Comparison of ENCODE assay signal across 8 cellular contexts in the genomic region with DNA sequence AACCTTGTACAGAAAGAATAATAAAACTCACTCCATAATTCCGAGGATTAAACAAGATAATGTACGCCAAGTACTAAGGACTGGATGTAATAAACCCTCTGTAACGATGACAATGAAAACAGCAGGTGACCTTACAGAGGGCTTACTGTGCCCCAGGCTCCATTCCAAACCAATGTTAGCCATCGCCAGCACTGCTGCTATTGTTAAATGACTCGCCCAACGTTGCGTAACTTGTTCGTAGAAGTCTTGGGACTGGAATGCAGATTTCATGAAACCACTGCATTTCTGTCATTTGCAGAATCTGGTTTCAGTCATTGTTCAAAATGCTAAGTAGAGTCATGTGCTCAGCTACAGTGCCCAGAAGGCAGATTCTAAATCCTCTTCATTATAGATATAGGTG. TPM values are rescaled to one million over a fixed set of nuclear protein-coding genes. Genes with fewer than 3 reads are reported as not detected.
DNase-seq lines count a peak whose midpoint lies in the region; ATAC-seq and TF ChIP-seq lines count a peak whose summit lies in the region.

No MANE protein-coding gene starts in this region.

- peaks cover 34% of the 10 kb centered on the region for H3K27me3 Mint-ChIP-seq in stimulated activated naive CD8-positive, alpha-beta T cell treated with anti-CD3 and anti-CD28 coated beads, Interleukin-15, Interleukin-2, amounts not matched to agents 100 ng/mL and 50 ng/mL, for 24 hours

- no peak for ATAC-seq in GM19463 (IDR thresholded peaks at IDR 0.05; ENCODE audit: unreplicated experiment)

- peak; percentile 41 for DNase-seq in stimulated activated CD4-positive, alpha-beta T cell treated with anti-CD3 and anti-CD28 coated beads, Interleukin-15, amount 100 ng/mL, for 24 hours
- no peak for DNase-seq in stimulated activated CD4-positive, alpha-beta T cell treated with anti-CD3 and anti-CD28 coated beads, Interleukin-4, amount 100 ng/mL, for 1 hour
- DNase-seq in RPMI7951 (ENCODE audit: low read depth) (peak; percentile 98), foreskin melanocyte (peak; percentile 92), GM10266 (ENCODE audit: extremely low spot score) (no peak), GM20000 (ENCODE audit: low spot score) (no peak)

- no peaks in the 10 kb centered on the region for H3K36me3 Mint-ChIP-seq in stimulated activated naive CD8-positive, alpha-beta T cell treated with anti-CD3 and anti-CD28 coated beads, Interleukin-15, Interleukin-2, amounts not matched to agents 100 ng/mL and 50 ng/mL, for 24 hours (ENCODE audit: low read depth)

- H3K4me3 Mint-ChIP-seq in stimulated activated naive CD8-positive, alpha-beta T cell treated with anti-CD3 and anti-CD28 coated beads, Interleukin-15, Interleukin-2, amounts not matched to agents 100 ng/mL and 50 ng/mL, for 24 hours, result peak overlapping the region; percentile 19

- H3K27ac Mint-ChIP-seq in stimulated activated naive CD8-positive, alpha-beta T cell treated with anti-CD3 and anti-CD28 coated beads, Interleukin-15, Interleukin-2, amounts not matched to agents 100 ng/mL and 50 ng/mL, for 24 hours, result peak overlapping the region; percentile 80

- TF ChIP-seq CTCF in GM10266 (IDR thresholded peaks at IDR 0.05; ENCODE audit: control insufficient read depth, insufficient read depth, low read depth, missing control alignments) (no peak), GM20000 (IDR thresholded peaks at IDR 0.05; ENCODE audit: extremely low read depth, missing control alignments) (no peak)

- peaks cover 24% of the 10 kb centered on the region for H3K4me1 Mint-ChIP-seq in stimulated activated naive CD8-positive, alpha-beta T cell treated with anti-CD3 and anti-CD28 coated beads, Interleukin-15, Interleukin-2, amounts not matched to agents 100 ng/mL and 50 ng/mL, for 24 hours (ENCODE audit: low read depth)

- H3K9me3 Mint-ChIP-seq in stimulated activated naive CD8-positive, alpha-beta T cell treated with anti-CD3 and anti-CD28 coated beads, Interleukin-15, Interleukin-2, amounts not matched to agents 100 ng/mL and 50 ng/mL, for 24 hours, result no peaks in the 10 kb centered on the region

RNA-seq across cellular contexts. Expression of a gene that starts 0.7 kb away (rescaled TPM):
- total RNA-seq in RPMI7951 (2014; rRNA removed; shearing (Covaris generic)), result 0.49 and 1.6 TPM in 2 replicates

Comparison
In these comparisons a context has a peak if more than half of its experiments do, and no peak if none do; other contexts are left out.
1. DNase-seq: peak in stimulated activated CD4-positive, alpha-beta T cell treated with anti-CD3 and anti-CD28 coated beads, Interleukin-15, amount 100 ng/mL, for 24 hours (single experiment), RPMI7951 (single experiment) and foreskin melanocyte (single experiment); none in stimulated activated CD4-positive, alpha-beta T cell treated with anti-CD3 and anti-CD28 coated beads, Interleukin-4, amount 100 ng/mL, for 1 hour (single experiment), GM10266 (single experiment) and GM20000 (single experiment).